In the genomic region with DNA sequence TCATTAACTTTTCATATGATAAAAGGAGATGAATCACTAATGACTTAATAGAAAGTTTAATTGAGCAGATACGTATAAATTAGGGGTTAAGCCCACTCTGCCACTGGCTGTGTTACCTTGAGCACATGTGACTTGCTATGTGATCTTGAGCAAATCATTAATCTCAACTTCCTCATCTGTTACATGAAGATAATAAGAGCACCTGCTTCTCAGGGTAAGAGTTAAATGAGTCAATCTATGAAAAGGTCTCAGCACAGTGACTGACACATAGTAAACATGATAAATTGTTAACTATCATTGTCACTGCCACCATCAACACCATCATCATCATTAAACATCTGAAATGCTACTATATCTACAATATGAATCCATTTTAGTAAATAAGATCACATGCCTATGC, we compare ENCODE assay signal across 15 cellular contexts.
DNase-seq lines count a peak whose midpoint lies in the region; ATAC-seq and TF ChIP-seq lines count a peak whose summit lies in the region.
"Had no signal": no experiment of that assay in that cellular context is flagged by ENCODE, and none has a peak within 500 bp of the region (broad histone marks: within the 10 kb centered on the region; RNA-seq: fewer than 3 reads in every experiment).

No MANE protein-coding gene starts in this region.

- peak; percentile 36 for DNase-seq in epithelial cell of proximal tubule (ENCODE audit: low read depth)
- DNase-seq in Karpas-422 = no peak
- no peak for DNase-seq in right atrium auricular region (ENCODE audit: low spot score)
- no peak for DNase-seq in GM10266 (ENCODE audit: extremely low spot score)
- no peak for DNase-seq in activated CD4-positive, alpha-beta T cell treated with anti-CD3 and anti-CD28 coated beads for 4 hours
- DNase-seq: activated effector memory CD4-positive, alpha-beta T cell treated with anti-CD3 and anti-CD28 coated beads, Interleukin-2, amount 50 U/mL, for 16 hours; Caco-2; left cardiac atrium; NCI-H345; stimulated activated CD4-positive, alpha-beta T cell treated with anti-CD3 and anti-CD28 coated beads, Interleukin-15, amount 100 ng/mL, for 24 hours; stimulated activated naive CD8-positive, alpha-beta T cell treated with anti-CD3 and anti-CD28 coated beads, Interleukin-15, Interleukin-2, amounts not matched to agents 100 U/mL and 50 U/mL, for 24 hours had no signal

- ATAC-seq in GM18868 (IDR thresholded peaks at IDR 0.05; ENCODE audit: unreplicated experiment) = peak; percentile 84
- peak; percentile 82 for ATAC-seq in GM21526 (IDR thresholded peaks at IDR 0.05; ENCODE audit: low FRiP score, unreplicated experiment)
- ATAC-seq in HG03064 (IDR thresholded peaks at IDR 0.05; ENCODE audit: low read depth, unreplicated experiment) = peak; percentile 99
- ATAC-seq: left cardiac atrium; stimulated activated naive CD8-positive, alpha-beta T cell treated with anti-CD3 and anti-CD28 coated beads, Interleukin-15, Interleukin-2, amounts not matched to agents 100 U/mL and 50 U/mL, for 24 hours; WTC11 had no signal

- no peak overlapping the region for H3K4me2 ChIP-seq in Karpas-422 (ENCODE audit: low read depth, low read length, poor library complexity, severe bottlenecking)

- H3K27ac ChIP-seq in Karpas-422 (ENCODE audit: low read length) (no peak overlapping the region), right atrium auricular region (no peak overlapping the region)

- no peaks in the 10 kb centered on the region for H4K20me1 ChIP-seq in Karpas-422 (ENCODE audit: insufficient read depth, low read depth, low read length)

- H3K27me3 ChIP-seq in Karpas-422 (ENCODE audit: low read length) (no peaks in the 10 kb centered on the region), right atrium auricular region (no peaks in the 10 kb centered on the region)

- no peak overlapping the region for H3K4me3 ChIP-seq in epithelial cell of proximal tubule (ENCODE audit: low read depth, low read length)
- H3K4me3 ChIP-seq in Karpas-422 (ENCODE audit: low read length) = no peak overlapping the region
- H3K4me3 ChIP-seq in right atrium auricular region = no peak overlapping the region

- no peak overlapping the region for H3K9ac ChIP-seq in Karpas-422 (ENCODE audit: low read length)

- no peak overlapping the region for H2AFZ ChIP-seq in Karpas-422 (ENCODE audit: low read length)

- TF ChIP-seq CTCF in epithelial cell of proximal tubule (conservative IDR thresholded peaks at IDR 0.05; ENCODE audit: low read depth, low read length) (no peak), right atrium auricular region (IDR thresholded peaks at IDR 0.05) (no peak), GM10266 (IDR thresholded peaks at IDR 0.05; ENCODE audit: control insufficient read depth, insufficient read depth, low read depth, missing control alignments) (no peak)

- H3K9me3 ChIP-seq in Karpas-422 (ENCODE audit: low read length) (no peaks in the 10 kb centered on the region), right atrium auricular region (no peaks in the 10 kb centered on the region)
- H3K9me3 ChIP-seq: Caco-2 had no signal

- H3K9me2 ChIP-seq in Karpas-422 (replicated peaks; ENCODE audit: insufficient read depth, low read length) = no peaks in the 10 kb centered on the region

- H3K79me2 ChIP-seq in Karpas-422 (ENCODE audit: low read length) = no peaks in the 10 kb centered on the region

- H3K4me1 ChIP-seq in Karpas-422 (ENCODE audit: low read length) (no peaks in the 10 kb centered on the region), right atrium auricular region (no peaks in the 10 kb centered on the region)

- H3K36me3 ChIP-seq in Karpas-422 (ENCODE audit: insufficient read depth, low read length) (no peaks in the 10 kb centered on the region), right atrium auricular region (no peaks in the 10 kb centered on the region)
